ENCODE assay signal across 20 cellular contexts in genomic region chr7:5619419-5620130, GRCh38.
"Had no signal": no experiment of that assay in that cellular context is flagged by ENCODE, and none has a peak within 500 bp of the region (broad histone marks: within the 10 kb centered on the region; RNA-seq: fewer than 3 reads in every experiment).

No MANE protein-coding gene starts in this region.

- DNase-seq: activated CD4-positive, alpha-beta T cell treated with anti-CD3 and anti-CD28 coated beads, Interleukin-2, amount 50 U/mL, for 1 hour; activated CD8-positive, alpha-beta memory T cell treated with anti-CD3 and anti-CD28 coated beads, Interleukin-2, amount 50 U/mL, for 4 hours; activated naive CD4-positive, alpha-beta T cell treated with anti-CD3 and anti-CD28 coated beads for 36 hours; activated naive CD8-positive, alpha-beta T cell treated with anti-CD3 and anti-CD28 coated beads, Interleukin-2, amount 50 U/mL, for 24 hours; activated T-cell treated with anti-CD3 and anti-CD28 coated beads, Interleukin-2, amount 50 U/mL, for 4 hours; aorta; colonic mucosa; endodermal cell; foreskin keratinocyte; hypothalamus; mucosa of descending colon; naive B cell; stimulated activated CD4-positive, alpha-beta T cell treated with anti-CD3 and anti-CD28 coated beads, Interleukin-12 subunit alpha, Interleukin-12 subunit beta, amount 100 ng/mL, for 4 hours; stimulated activated CD4-positive, alpha-beta T cell treated with anti-CD3 and anti-CD28 coated beads, Interleukin-1b, Interleukin-23, amount 100 ng/mL, for 48 hours; stimulated activated CD8-positive, alpha-beta memory T cell treated with anti-CD3 and anti-CD28 coated beads, Interleukin-4, amount 100 ng/mL, for 48 hours; stimulated activated naive CD4-positive, alpha-beta T cell treated with Interleukin-2 at 50 U/mL for 16 hours; thyroid gland had no signal

- H3K4me3 ChIP-seq: colonic mucosa, left lung, mucosa of descending colon, thyroid gland had no signal

- H3K9me3 ChIP-seq: colonic mucosa, left lung, mucosa of descending colon, thyroid gland had no signal

- H3K4me1 Mint-ChIP-seq: activated naive CD8-positive, alpha-beta T cell treated with anti-CD3 and anti-CD28 coated beads, Interleukin-2, amount 50 U/mL, for 24 hours; central memory CD8-positive, alpha-beta T cell; endodermal cell; naive B cell had no signal

- H3K4me1 ChIP-seq: colonic mucosa, foreskin keratinocyte, left lung, thyroid gland had no signal

- H3K4me3 Mint-ChIP-seq: activated naive CD4-positive, alpha-beta T cell treated with anti-CD3 and anti-CD28 coated beads for 36 hours; activated naive CD8-positive, alpha-beta T cell treated with anti-CD3 and anti-CD28 coated beads, Interleukin-2, amount 50 U/mL, for 24 hours; activated T-cell treated with anti-CD3 and anti-CD28 coated beads, Interleukin-2, amount 50 U/mL, for 4 hours; central memory CD8-positive, alpha-beta T cell; endodermal cell; naive B cell had no signal

- H3K36me3 ChIP-seq: colonic mucosa had no signal

- H3K27ac ChIP-seq: colonic mucosa, foreskin keratinocyte, left lung, thyroid gland had no signal

- H3K27me3 ChIP-seq: colonic mucosa, foreskin keratinocyte, left lung, thyroid gland had no signal

- H3K9me3 Mint-ChIP-seq: activated naive CD4-positive, alpha-beta T cell treated with anti-CD3 and anti-CD28 coated beads for 36 hours; activated naive CD8-positive, alpha-beta T cell treated with anti-CD3 and anti-CD28 coated beads, Interleukin-2, amount 50 U/mL, for 24 hours; activated T-cell treated with anti-CD3 and anti-CD28 coated beads, Interleukin-2, amount 50 U/mL, for 4 hours; central memory CD8-positive, alpha-beta T cell; endodermal cell; naive B cell had no signal

- H3K36me3 Mint-ChIP-seq: naive B cell had no signal

- H3K27me3 Mint-ChIP-seq: activated naive CD8-positive, alpha-beta T cell treated with anti-CD3 and anti-CD28 coated beads, Interleukin-2, amount 50 U/mL, for 24 hours; central memory CD8-positive, alpha-beta T cell; naive B cell had no signal

- H3K27ac Mint-ChIP-seq: activated naive CD4-positive, alpha-beta T cell treated with anti-CD3 and anti-CD28 coated beads for 36 hours; endodermal cell had no signal

- ATAC-seq: activated CD4-positive, CD25-positive, alpha-beta regulatory T cell treated with anti-CD3 and anti-CD28 coated beads, Interleukin-2, amount 50 U/mL, for 24 hours; activated T-cell treated with anti-CD3 and anti-CD28 coated beads, Interleukin-2, amount 50 U/mL, for 4 hours; foreskin keratinocyte; left lung; mucosa of descending colon had no signal
